ENCODE assay signal across 16 cellular contexts in the genomic region with DNA sequence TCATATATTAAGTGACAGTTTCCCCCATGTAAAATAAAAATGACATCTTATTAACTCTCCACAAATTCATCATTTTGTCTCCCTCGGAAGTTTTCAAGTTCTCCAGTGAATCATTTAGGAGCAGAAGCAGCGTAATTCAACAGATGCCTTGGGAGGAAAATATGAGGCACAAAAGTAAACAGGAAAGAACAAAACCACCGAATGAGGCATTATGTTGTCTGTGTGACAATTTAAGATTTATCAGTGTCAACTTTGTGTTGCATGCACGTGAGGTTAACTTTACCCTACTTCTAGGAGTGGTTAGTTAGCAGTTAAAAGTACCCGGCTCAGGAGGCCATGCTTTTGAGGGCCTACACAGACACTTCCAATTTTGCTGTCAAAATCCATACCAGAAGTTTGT.
"Had no signal": no experiment of that assay in that cellular context is flagged by ENCODE, and none has a peak within 500 bp of the region (broad histone marks: within the 10 kb centered on the region; RNA-seq: fewer than 3 reads in every experiment).

No MANE protein-coding gene starts in this region.

- H3K4me1 ChIP-seq: left lung, uterus had no signal

- H3K27ac Mint-ChIP-seq: activated naive CD4-positive, alpha-beta T cell treated with anti-CD3 and anti-CD28 coated beads, Interleukin-2, amount 50 U/mL, for 24 hours; dendritic cell treated with granulocyte-macrophage colony-stimulating factor and Interleukin-4, amounts not matched to agents 40 ng/mL and 50 ng/mL, for 4 days; effector memory CD8-positive, alpha-beta T cell; T-helper 17 cell had no signal

- H3K4me1 Mint-ChIP-seq: activated naive CD4-positive, alpha-beta T cell treated with anti-CD3 and anti-CD28 coated beads, Interleukin-2, amount 50 U/mL, for 24 hours; neural crest cell; T-helper 17 cell had no signal

- H3K4me3 ChIP-seq: heart left ventricle, left lung, pancreas, skin epidermis, uterus had no signal

- H3K9me3 Mint-ChIP-seq: dendritic cell treated with granulocyte-macrophage colony-stimulating factor and Interleukin-4, amounts not matched to agents 40 ng/mL and 50 ng/mL, for 4 days; effector memory CD8-positive, alpha-beta T cell; neural crest cell had no signal

- ATAC-seq: activated CD4-positive, CD25-positive, alpha-beta regulatory T cell treated with anti-CD3 and anti-CD28 coated beads, Interleukin-2, amount 50 U/mL, for 24 hours; effector memory CD8-positive, alpha-beta T cell; left lung; T-helper 17 cell had no signal

- H3K4me3 Mint-ChIP-seq: activated naive CD4-positive, alpha-beta T cell treated with anti-CD3 and anti-CD28 coated beads, Interleukin-2, amount 50 U/mL, for 24 hours; dendritic cell treated with granulocyte-macrophage colony-stimulating factor and Interleukin-4, amounts not matched to agents 40 ng/mL and 50 ng/mL, for 4 days; effector memory CD8-positive, alpha-beta T cell; neural crest cell; T-helper 17 cell had no signal

- H3K36me3 Mint-ChIP-seq: activated naive CD4-positive, alpha-beta T cell treated with anti-CD3 and anti-CD28 coated beads, Interleukin-2, amount 50 U/mL, for 24 hours had no signal

- H3K27me3 Mint-ChIP-seq: activated naive CD4-positive, alpha-beta T cell treated with anti-CD3 and anti-CD28 coated beads, Interleukin-2, amount 50 U/mL, for 24 hours; dendritic cell treated with granulocyte-macrophage colony-stimulating factor and Interleukin-4, amounts not matched to agents 40 ng/mL and 50 ng/mL, for 4 days had no signal

- H3K27me3 ChIP-seq: heart left ventricle, left lung, pancreas, uterus had no signal

- H3K36me3 ChIP-seq: heart left ventricle, left lung, pancreas, uterus had no signal

- H3K27ac ChIP-seq: epithelial cell of prostate, left lung, uterus had no signal

- DNase-seq: activated CD4-positive, alpha-beta T cell treated with anti-CD3 and anti-CD28 coated beads, Interleukin-2, amount 50 U/mL, for 4 hours; activated T-cell treated with anti-CD3 and anti-CD28 coated beads, Interleukin-2, amount 50 U/mL, for 1 hour; effector memory CD8-positive, alpha-beta T cell; heart left ventricle; left lung; mesendoderm; pancreas; retina; T-helper 17 cell; uterus had no signal

- H3K9me3 ChIP-seq: heart left ventricle, left lung, pancreas, uterus had no signal
